14 cellular contexts compared by ENCODE assay signal in the genomic region with DNA sequence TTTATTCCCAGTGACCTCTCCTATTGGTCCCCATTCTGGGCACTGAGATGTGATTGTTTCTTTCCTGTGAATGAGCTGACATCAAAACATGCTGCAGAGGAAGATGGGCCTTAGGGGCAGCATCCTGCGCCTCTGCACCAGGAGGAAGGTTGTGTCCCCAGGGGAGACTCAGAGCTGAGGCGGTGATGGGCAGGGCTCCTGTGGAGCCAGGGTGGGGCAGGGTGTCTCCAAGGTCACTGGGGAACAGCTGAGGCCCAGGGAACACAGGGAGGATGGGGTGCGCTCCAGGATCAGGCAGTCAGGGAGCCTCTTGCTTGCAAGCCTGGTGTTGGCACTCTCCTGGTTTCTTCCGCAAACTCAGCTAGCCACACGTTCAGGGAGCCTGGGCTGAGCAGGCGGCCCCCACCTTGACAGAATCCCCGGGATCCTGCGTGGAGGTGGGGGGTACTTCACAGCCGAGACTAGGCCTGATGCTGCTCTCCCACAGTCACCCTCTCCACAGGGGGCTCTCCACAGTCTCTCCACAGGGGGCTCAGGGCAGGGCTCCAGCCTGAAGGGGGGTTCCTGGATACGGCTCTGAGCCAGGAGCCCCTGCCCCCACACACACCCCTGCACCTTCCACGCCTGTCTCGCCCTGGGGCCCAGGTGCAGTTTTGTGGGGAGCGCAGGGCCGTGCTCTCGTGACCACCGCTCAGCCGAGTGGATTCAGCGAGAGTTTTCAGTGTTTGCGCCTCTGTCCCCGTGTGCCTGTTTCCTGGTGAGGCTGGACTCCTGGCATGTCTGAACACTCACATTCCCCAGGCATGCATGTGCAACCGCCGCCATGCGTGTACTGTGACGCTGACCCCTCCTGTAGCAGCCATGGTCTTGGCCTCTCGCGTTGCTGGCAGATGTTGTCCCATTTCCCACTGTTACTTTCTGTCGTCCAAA.
"Had no signal": no experiment of that assay in that cellular context is flagged by ENCODE, and none has a peak within 500 bp of the region (broad histone marks: within the 10 kb centered on the region; RNA-seq: fewer than 3 reads in every experiment).

No MANE protein-coding gene starts in this region.

- H3K27ac ChIP-seq: coronary artery, gastroesophageal sphincter, psoas muscle, SJSA1, vagina had no signal

- H3K4me3 ChIP-seq: coronary artery, gastroesophageal sphincter, psoas muscle, SJSA1, vagina had no signal

- H3K27me3 Mint-ChIP-seq: activated CD4-positive, alpha-beta memory T cell treated with anti-CD3 and anti-CD28 coated beads, Interleukin-2, amount 10 ng/mL, durations not matched to agents 7 days and 5 days had no signal

- DNase-seq: activated CD4-positive, alpha-beta memory T cell treated with anti-CD3 and anti-CD28 coated beads, Interleukin-2, amount 10 ng/mL, durations not matched to agents 7 days and 5 days; activated naive CD4-positive, alpha-beta T cell; activated naive CD8-positive, alpha-beta T cell treated with anti-CD3 and anti-CD28 coated beads, Interleukin-2, amount 50 U/mL, for 24 hours; effector CD4-positive, alpha-beta T cell; hippocampal formation; psoas muscle; stimulated activated CD4-positive, alpha-beta T cell treated with anti-CD3 and anti-CD28 coated beads, Interleukin-4, amount 100 ng/mL, for 24 hours; SW 1271 had no signal

- H3K36me3 ChIP-seq: gastroesophageal sphincter, SJSA1, vagina had no signal

- H3K9me3 ChIP-seq: gastroesophageal sphincter, psoas muscle, SJSA1, vagina had no signal

- H3K9me3 Mint-ChIP-seq: activated CD4-positive, alpha-beta memory T cell treated with anti-CD3 and anti-CD28 coated beads, Interleukin-2, amount 10 ng/mL, durations not matched to agents 7 days and 5 days; activated naive CD8-positive, alpha-beta T cell treated with anti-CD3 and anti-CD28 coated beads, Interleukin-2, amount 50 U/mL, for 24 hours; activated T-helper 1 cell treated with anti-CD3 and anti-CD28 coated beads, Interleukin-12 subunit alpha, Interleukin-12 subunit beta, Interleukin-2, Interleukin-4 antibody, amounts not matched to agents 30 ng/mL and 10 ng/mL and 1 ng/mL, durations not matched to agents 14 hours and 24 hours and 36 hours; T-helper 2 cell treated with Interferon-gamma antibody and Interleukin-4, amounts not matched to agents 5 μg/mL and 100 μg/mL, for 36 hours had no signal

- H3K4me3 Mint-ChIP-seq: activated CD4-positive, alpha-beta memory T cell treated with anti-CD3 and anti-CD28 coated beads, Interleukin-2, amount 10 ng/mL, durations not matched to agents 7 days and 5 days; activated naive CD8-positive, alpha-beta T cell treated with anti-CD3 and anti-CD28 coated beads, Interleukin-2, amount 50 U/mL, for 24 hours; activated T-helper 1 cell treated with anti-CD3 and anti-CD28 coated beads, Interleukin-12 subunit alpha, Interleukin-12 subunit beta, Interleukin-2, Interleukin-4 antibody, amounts not matched to agents 30 ng/mL and 10 ng/mL and 1 ng/mL, durations not matched to agents 14 hours and 24 hours and 36 hours; T-helper 2 cell treated with Interferon-gamma antibody and Interleukin-4, amounts not matched to agents 5 μg/mL and 100 μg/mL, for 36 hours had no signal

- H3K4me1 ChIP-seq: psoas muscle, SJSA1, vagina had no signal

- H3K27ac Mint-ChIP-seq: activated CD4-positive, alpha-beta memory T cell treated with anti-CD3 and anti-CD28 coated beads, Interleukin-2, amount 10 ng/mL, durations not matched to agents 7 days and 5 days; activated naive CD8-positive, alpha-beta T cell treated with anti-CD3 and anti-CD28 coated beads, Interleukin-2, amount 50 U/mL, for 24 hours; activated T-helper 1 cell treated with anti-CD3 and anti-CD28 coated beads, Interleukin-12 subunit alpha, Interleukin-12 subunit beta, Interleukin-2, Interleukin-4 antibody, amounts not matched to agents 30 ng/mL and 10 ng/mL and 1 ng/mL, durations not matched to agents 14 hours and 24 hours and 36 hours; T-helper 2 cell treated with Interferon-gamma antibody and Interleukin-4, amounts not matched to agents 5 μg/mL and 100 μg/mL, for 36 hours had no signal

- ATAC-seq: activated naive CD8-positive, alpha-beta T cell treated with anti-CD3 and anti-CD28 coated beads, Interleukin-2, amount 50 U/mL, for 24 hours; gastroesophageal sphincter; psoas muscle had no signal

- H3K27me3 ChIP-seq: gastroesophageal sphincter, SJSA1, vagina had no signal

- H3K4me1 Mint-ChIP-seq: activated CD4-positive, alpha-beta memory T cell treated with anti-CD3 and anti-CD28 coated beads, Interleukin-2, amount 10 ng/mL, durations not matched to agents 7 days and 5 days; activated naive CD8-positive, alpha-beta T cell treated with anti-CD3 and anti-CD28 coated beads, Interleukin-2, amount 50 U/mL, for 24 hours had no signal
